Comparison of ENCODE assay signal across 9 cellular contexts in the genomic region with DNA sequence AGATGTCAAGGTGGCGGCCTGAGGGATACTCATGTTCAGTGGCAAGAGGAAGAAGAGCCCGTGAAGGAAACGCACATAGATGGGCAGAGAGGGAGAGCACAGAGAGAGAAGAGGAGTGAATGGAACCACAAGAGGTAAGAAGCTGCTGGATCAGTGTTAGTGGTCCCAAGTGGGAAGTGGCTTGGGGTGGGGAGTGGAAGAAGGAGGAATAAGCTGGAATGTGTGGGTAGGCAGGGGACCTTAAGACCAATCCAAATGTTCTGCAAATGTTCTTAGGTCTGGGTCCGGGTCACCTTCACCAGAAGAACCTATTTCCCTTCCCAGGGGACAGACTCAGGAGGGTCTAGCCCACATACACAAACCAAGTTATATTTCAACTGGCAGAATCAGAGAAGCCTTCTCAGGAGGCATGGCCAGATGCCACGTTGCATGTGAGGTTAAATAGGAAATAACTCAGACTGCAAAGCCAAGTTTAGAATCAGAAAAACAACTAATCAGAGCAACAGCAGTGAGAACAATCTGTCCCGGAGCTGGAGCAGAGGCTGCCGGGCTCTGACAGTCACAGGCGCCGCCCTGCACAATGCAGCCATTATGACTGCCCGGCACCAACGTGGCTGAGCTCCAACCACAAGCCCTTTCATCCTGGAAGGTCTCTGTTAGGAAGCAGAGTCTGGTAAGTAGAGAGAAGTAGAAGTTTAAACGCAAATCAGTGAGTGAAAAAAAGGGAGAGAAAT.
DNase-seq lines count a peak whose midpoint lies in the region; ATAC-seq and TF ChIP-seq lines count a peak whose summit lies in the region.
"Had no signal": no experiment of that assay in that cellular context is flagged by ENCODE, and none has a peak within 500 bp of the region (broad histone marks: within the 10 kb centered on the region; RNA-seq: fewer than 3 reads in every experiment).

No MANE protein-coding gene starts in this region.

- 0 out of 2 replicates have a peak overlapping the region, but pooled peaks have one; percentile 53 for H2AFZ ChIP-seq in OCI-LY7 (ENCODE audit: low read length)

- peak overlapping the region; percentile 70 for H3K4me3 Mint-ChIP-seq in memory B cell
- no peak overlapping the region for H3K4me3 Mint-ChIP-seq in type B pancreatic cell

- H3K27me3 Mint-ChIP-seq in memory B cell (peaks cover 5% of the 10 kb centered on the region), type B pancreatic cell (peaks cover 7% of the 10 kb centered on the region)

- BruUV-seq in OCI-LY7 (replicated peaks; lab: Mats Ljungman, UMichigan) = no TSS peak

- H3K4me1 Mint-ChIP-seq in memory B cell (peaks cover 11% of the 10 kb centered on the region), type B pancreatic cell (ENCODE audit: unreplicated experiment) (peaks cover 4% of the 10 kb centered on the region)

- no peaks in the 10 kb centered on the region for H4K20me1 ChIP-seq in OCI-LY7 (ENCODE audit: insufficient read depth, low read length)

- H3K9me3 Mint-ChIP-seq in memory B cell (no peaks in the 10 kb centered on the region), type B pancreatic cell (no peaks in the 10 kb centered on the region)
- H3K9me3 Mint-ChIP-seq: naive B cell had no signal

- H3K9me2 ChIP-seq in OCI-LY7 (ENCODE audit: insufficient read depth, low read length) = no peaks in the 10 kb centered on the region

- no peak overlapping the region for H3K4me3 ChIP-seq in OCI-LY7 (ENCODE audit: low read depth, low read length, poor library complexity, severe bottlenecking)
- H3K4me3 ChIP-seq in thoracic aorta = peak overlapping the region; percentile 51
- H3K4me3 ChIP-seq: HAP-1 had no signal

- ATAC-seq in memory B cell (ENCODE audit: low read depth) (peak; percentile 46), thoracic aorta (ENCODE audit: insufficient number of reproducible peaks, low FRiP score, low read depth) (peak; percentile 79), GM18517 (IDR thresholded peaks at IDR 0.05; ENCODE audit: unreplicated experiment) (no peak)

- no peak overlapping the region for H3K4me2 ChIP-seq in OCI-LY7 (ENCODE audit: low read length)

- H3K4me1 ChIP-seq in OCI-LY7 (ENCODE audit: insufficient read depth, low read length, poor library complexity, severe bottlenecking) (no peaks in the 10 kb centered on the region), thoracic aorta (ENCODE audit: control insufficient read depth in 1 of 2, low read depth in 2 of 2) (peaks cover 28 to 42% of the 10 kb centered on the region in 2 donors)

- H3K27ac ChIP-seq in OCI-LY7 (ENCODE audit: low read depth, low read length, poor library complexity, severe bottlenecking) (no peak overlapping the region), thoracic aorta (peak overlapping the region; percentile 86 to 87)

- DNase-seq in OCI-LY7 (ENCODE audit: low spot score) (no peak), dermis blood vessel endothelial cell (peak; percentile 82), memory B cell (ENCODE audit: low spot score in 2 of 2) (no peak), thoracic aorta (ENCODE audit: low spot score) (peak; percentile 75), type B pancreatic cell (ENCODE audit: extremely low spot score, unreplicated experiment) (no peak), NCI-H524 (lab: John Stamatoyannopoulos, UW) (no peak)
- DNase-seq: naive B cell had no signal

- CTCF ChIA-PET in OCI-LY7 (lab: Charles Lee; ENCODE audit: unreplicated experiment) = no interaction called here

- H3K36me3 Mint-ChIP-seq in memory B cell (no peaks in the 10 kb centered on the region), type B pancreatic cell (no peaks in the 10 kb centered on the region)
- H3K36me3 Mint-ChIP-seq: naive B cell had no signal

- intact Hi-C loops in OCI-LY7 (cut with micrococcal nuclease; ENCODE audit: unreplicated experiment) = no loop called here

- POLR2A ChIA-PET in OCI-LY7 (lab: Charles Lee) = interaction anchor here (0.5 kb wide), 1 partner anchor 224 kb away, joined by 3 read pairs; no protein-coding TSS in a partner anchor

- no peaks in the 10 kb centered on the region for H3K79me2 ChIP-seq in OCI-LY7 (ENCODE audit: insufficient read depth, low read depth, low read length)

- TF ChIP-seq CTCF in OCI-LY7 (conservative IDR thresholded peaks at IDR 0.05; ENCODE audit: low read length) (no peak), thoracic aorta (IDR thresholded peaks at IDR 0.05) (no peak), type B pancreatic cell (conservative IDR thresholded peaks at IDR 0.05) (no peak)

- no peak overlapping the region for H3K27ac Mint-ChIP-seq in memory B cell
- no peak overlapping the region for H3K27ac Mint-ChIP-seq in type B pancreatic cell

- no peaks in the 10 kb centered on the region for H3K36me3 ChIP-seq in OCI-LY7 (ENCODE audit: insufficient read depth, low read length)
- no peaks in the 10 kb centered on the region for H3K36me3 ChIP-seq in thoracic aorta
- H3K36me3 ChIP-seq: HAP-1 had no signal

- H3K9me3 ChIP-seq in OCI-LY7 (ENCODE audit: low read length) (no peaks in the 10 kb centered on the region), thoracic aorta (no peaks in the 10 kb centered on the region)
- H3K9me3 ChIP-seq: HAP-1 had no signal

- H3K27me3 ChIP-seq in thoracic aorta (replicated peaks; ENCODE audit: insufficient read depth) = no peaks in the 10 kb centered on the region

Comparison
In these comparisons a context has a peak if more than half of its experiments do, and no peak if none do; other contexts are left out.
1. DNase-seq: peak in dermis blood vessel endothelial cell (single experiment) and thoracic aorta (single experiment); none in OCI-LY7 (single experiment), memory B cell (0 of 2), type B pancreatic cell (single experiment) and NCI-H524 (0 of 2).